In the genomic region with DNA sequence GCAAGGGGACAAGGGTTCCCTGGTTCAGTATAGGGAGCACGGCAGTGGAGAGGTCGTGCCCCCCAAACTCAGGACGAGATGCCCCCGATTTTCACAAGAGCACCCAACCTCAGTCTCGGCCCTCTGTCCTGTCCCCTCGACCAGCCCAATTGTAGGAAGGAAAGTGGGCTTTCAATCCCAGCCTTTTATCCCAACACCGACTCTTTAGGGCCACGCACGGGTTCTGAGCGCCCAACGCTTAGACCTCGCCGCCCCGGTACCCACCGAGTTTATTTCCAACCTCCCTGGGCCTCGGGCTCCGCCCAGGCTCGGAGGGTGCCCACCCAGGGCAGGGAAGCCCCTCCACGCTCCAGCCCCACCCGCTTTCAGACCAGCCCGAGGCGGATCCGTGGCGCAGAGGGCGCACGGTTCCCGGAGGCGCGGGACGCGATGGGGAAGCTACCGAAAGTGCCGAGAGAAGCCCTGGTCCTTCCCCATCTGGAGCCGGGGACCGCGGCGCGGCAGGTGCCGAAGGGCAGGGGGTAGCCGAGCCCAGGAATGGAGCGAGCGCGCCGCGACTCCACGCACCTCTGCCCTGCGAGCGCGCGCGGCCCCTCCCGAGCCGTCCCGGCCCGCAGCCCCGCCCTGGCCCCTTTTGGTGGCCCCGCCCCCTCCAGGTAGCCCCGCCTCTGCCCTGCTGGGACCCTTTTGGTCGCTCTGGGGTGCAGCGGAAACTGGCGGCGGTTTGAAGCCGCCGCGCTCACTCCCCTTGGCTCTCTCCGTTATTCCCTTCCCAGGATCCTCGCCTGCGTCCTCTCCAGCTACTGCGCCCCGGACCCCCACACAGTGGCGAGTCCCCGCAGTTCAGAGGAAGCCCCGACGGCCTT, we compare ENCODE assay signal across 8 cellular contexts. TPM values are rescaled to one million over a fixed set of nuclear protein-coding genes. Genes with fewer than 3 reads are reported as not detected.
DNase-seq lines count a peak whose midpoint lies in the region; ATAC-seq and TF ChIP-seq lines count a peak whose summit lies in the region.

No MANE protein-coding gene starts in this region.

- no peaks in the 10 kb centered on the region for H3K36me3 Mint-ChIP-seq in CD4-positive, alpha-beta memory T cell

- no peaks in the 10 kb centered on the region for H3K9me3 Mint-ChIP-seq in CD4-positive, alpha-beta memory T cell

- intact Hi-C loops in CD4-positive, alpha-beta memory T cell (cut with micrococcal nuclease) = no loop called here
- intact Hi-C loops in prostate gland (cut with DNase I) = no loop called here

- no peak for TF ChIP-seq POLR2A in prostate gland (IDR thresholded peaks at IDR 0.05)

- H3K9me3 ChIP-seq in CD4-positive, alpha-beta memory T cell (ENCODE audit: control insufficient read depth in 1 of 2, low read length in 2 of 2) = no peaks in the 10 kb centered on the region
- H3K9me3 ChIP-seq in prostate gland = no peaks in the 10 kb centered on the region

- H3K27me3 ChIP-seq in CD4-positive, alpha-beta memory T cell (ENCODE audit: insufficient read depth, low read length) = peaks cover 1% of the 10 kb centered on the region
- peaks cover 25% of the 10 kb centered on the region for H3K27me3 ChIP-seq in prostate gland (replicated peaks; ENCODE audit: insufficient read depth)

- WGBS in prostate gland = 1% methylated on average over 74 of the region's 74 CpGs

- H3K4me1 ChIP-seq in CD4-positive, alpha-beta memory T cell (ENCODE audit: insufficient read depth, low read length) = peaks cover 15% of the 10 kb centered on the region
- H3K4me1 ChIP-seq in prostate gland (replicated peaks) = no peaks in the 10 kb centered on the region

- POLR2A ChIA-PET in CD4-positive, alpha-beta memory T cell (lab: Charles Lee; ENCODE audit: partially characterized antibody) = no interaction called here

- no peak overlapping the region for H3K27ac ChIP-seq in CD4-positive, alpha-beta memory T cell (ENCODE audit: low read depth, low read length)
- no peak overlapping the region for H3K27ac ChIP-seq in prostate gland

- H3K36me3 ChIP-seq in CD4-positive, alpha-beta memory T cell (ENCODE audit: insufficient read depth, low read length) = no peaks in the 10 kb centered on the region
- no peaks in the 10 kb centered on the region for H3K36me3 ChIP-seq in prostate gland

- peaks cover 10 to 24% (median 13%) of the 10 kb centered on the region in 4 donors for H3K4me1 Mint-ChIP-seq in CD4-positive, alpha-beta memory T cell

- no peak for TF ChIP-seq CTCF in prostate gland (IDR thresholded peaks at IDR 0.05)

- H3K4me3 ChIP-seq in CD4-positive, alpha-beta memory T cell (ENCODE audit: low read length in 2 of 2) = no peak overlapping the region
- H3K4me3 ChIP-seq in prostate gland = peak overlapping the region; percentile 21

- CTCF ChIA-PET in CD4-positive, alpha-beta memory T cell (lab: Charles Lee; ENCODE audit: partially characterized antibody) = no interaction called here

- no peak overlapping the region for H3K27ac Mint-ChIP-seq in CD4-positive, alpha-beta memory T cell

- DNase-seq in CD4-positive, alpha-beta memory T cell = peak in 4 of 5 donors; percentile 15 to 21 (median 18)
- DNase-seq in activated CD4-positive, alpha-beta T cell treated with anti-CD3 and anti-CD28 coated beads for 48 hours = peak; percentile 55
- peak; percentile 73 for DNase-seq in effector CD8-positive, alpha-beta T cell (lab: John Stamatoyannopoulos, UW)
- no peak for DNase-seq in prostate gland (ENCODE audit: low spot score)
- DNase-seq in NCI-H226 = no peak

- peak; percentile 64 for ATAC-seq in HG02759 (IDR thresholded peaks at IDR 0.05; ENCODE audit: unreplicated experiment)
- ATAC-seq in HG03025 (IDR thresholded peaks at IDR 0.05; ENCODE audit: low FRiP score, unreplicated experiment) = no peak
- no peak for ATAC-seq in HG02884 (IDR thresholded peaks at IDR 0.05; ENCODE audit: unreplicated experiment)

- H3K27me3 Mint-ChIP-seq in CD4-positive, alpha-beta memory T cell = peaks cover 7 to 22% of the 10 kb centered on the region in 2 donors

- H3K4me3 Mint-ChIP-seq in CD4-positive, alpha-beta memory T cell = peak overlapping the region; percentile 64 to 80 (median 74)

RNA-seq across cellular contexts. Expression of gene GRID2IP, which starts 20.4 kb away (rescaled TPM):
- total RNA-seq in CD4-positive, alpha-beta memory T cell = under 1 TPM; 0.47 to 0.81 TPM
- polyA plus RNA-seq in CD4-positive, alpha-beta memory T cell = under 1 TPM; 0.04 to 0.10 TPM
- total RNA-seq in prostate gland = 1 to 10 TPM in 1 of 2 donors, under 1 TPM in 1; 0.73 to 2.6 TPM

RNA-seq across cellular contexts. Expression of gene ZDHHC4, which starts 46.4 kb away (rescaled TPM):
- total RNA-seq in CD4-positive, alpha-beta memory T cell = 10 to 100 TPM; 31.6 to 31.9 TPM
- polyA plus RNA-seq in CD4-positive, alpha-beta memory T cell = 10 to 100 TPM; 52.2 to 80.8 TPM
- 10 to 100 TPM; 69.9 to 73.3 TPM for total RNA-seq in prostate gland

RNA-seq across cellular contexts. Expression of gene KDELR2, which starts 46.9 kb away (rescaled TPM):
- total RNA-seq in CD4-positive, alpha-beta memory T cell = 10 to 100 TPM; 41.1 to 46.4 TPM
- polyA plus RNA-seq in CD4-positive, alpha-beta memory T cell = 10 to 100 TPM; 51.6 to 54.3 TPM
- 100 to 1,000 TPM in 1 of 2 donors, 10 to 100 TPM in 1; 75.2 to 117 TPM for total RNA-seq in prostate gland

RNA-seq across cellular contexts. Expression of gene INTS15, which starts 59.0 kb away (rescaled TPM):
- total RNA-seq in CD4-positive, alpha-beta memory T cell = 10 to 100 TPM; 56.6 to 62.1 TPM
- polyA plus RNA-seq in CD4-positive, alpha-beta memory T cell = 10 to 100 TPM; 25.4 to 37.5 TPM
- total RNA-seq in prostate gland = 10 to 100 TPM; 38.3 to 38.7 TPM

Comparison
In these comparisons a context has a peak if more than half of its experiments do, and no peak if none do; other contexts are left out.
1. DNase-seq: peak in CD4-positive, alpha-beta memory T cell (4 of 5), activated CD4-positive, alpha-beta T cell treated with anti-CD3 and anti-CD28 coated beads for 48 hours (single experiment) and effector CD8-positive, alpha-beta T cell (single experiment); none in prostate gland (single experiment) and NCI-H226 (single experiment).
2. H3K4me3 ChIP-seq: peak in prostate gland (2 of 2); none in CD4-positive, alpha-beta memory T cell (0 of 2).